Comparison of ENCODE assay signal across 16 cellular contexts in the genomic region with DNA sequence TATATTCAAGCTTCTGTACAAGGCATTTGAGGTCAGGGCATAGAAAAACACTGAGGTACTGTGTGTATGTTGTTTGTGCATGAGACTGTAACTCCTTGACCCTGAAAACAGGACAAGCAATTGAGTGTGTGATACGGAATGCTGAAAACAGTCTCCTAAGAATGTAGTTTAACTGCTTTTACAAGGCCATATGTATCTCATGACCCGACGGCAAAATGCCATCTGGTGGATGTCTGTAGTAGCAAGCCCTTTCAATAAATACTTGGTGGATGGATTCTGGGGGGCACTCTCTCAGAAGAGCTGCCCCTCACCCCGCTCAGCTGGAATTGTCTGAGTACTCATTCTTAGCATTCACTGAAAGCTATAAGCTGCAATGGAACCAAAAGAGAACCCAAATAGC.
DNase-seq lines count a peak whose midpoint lies in the region; ATAC-seq, FAIRE-seq and TF ChIP-seq lines count a peak whose summit lies in the region.
"Had no signal": no experiment of that assay in that cellular context is flagged by ENCODE, and none has a peak within 500 bp of the region (broad histone marks: within the 10 kb centered on the region; RNA-seq: fewer than 3 reads in every experiment).

No MANE protein-coding gene starts in this region.

- H3K27ac ChIP-seq in mesenchymal stem cell (ENCODE audit: low read length, poor library complexity, severe bottlenecking) = no peak overlapping the region
- no peak overlapping the region for H3K27ac ChIP-seq in kidney (ENCODE audit: low read depth in 2 of 2, low read length in 2 of 2)
- H3K27ac ChIP-seq: lower lobe of right lung had no signal

- no peak overlapping the region for H4K8ac ChIP-seq in mesenchymal stem cell (ENCODE audit: low read length)

- intact Hi-C loops in kidney (cut with DNase I) = no loop called here

- no peak overlapping the region for H3K4me3 ChIP-seq in bronchial epithelial cell (ENCODE audit: low read depth, low read length)
- no peak overlapping the region for H3K4me3 ChIP-seq in mesenchymal stem cell (ENCODE audit: insufficient read depth in 1 of 2, low read depth in 1 of 2, low read length in 2 of 2)
- no peak overlapping the region for H3K4me3 ChIP-seq in kidney (ENCODE audit: low read length in 2 of 2)
- H3K4me3 ChIP-seq: lower lobe of right lung had no signal

- H2BK15ac ChIP-seq in mesenchymal stem cell (ENCODE audit: low read depth, poor library complexity, severe bottlenecking) = no peak overlapping the region

- H3K18ac ChIP-seq in mesenchymal stem cell (ENCODE audit: low read depth in 1 of 2, low read length in 2 of 2) = no peak overlapping the region

- H2BK12ac ChIP-seq in mesenchymal stem cell (ENCODE audit: low read length in 2 of 2) = no peak overlapping the region

- H3K36me3 ChIP-seq in bronchial epithelial cell (ENCODE audit: control insufficient read depth, insufficient read depth, low read length) (no peaks in the 10 kb centered on the region), mesenchymal stem cell (ENCODE audit: control insufficient read depth in 1 of 2, insufficient read depth in 2 of 2, low read depth in 1 of 2, low read length in 2 of 2) (no peaks in the 10 kb centered on the region), kidney (ENCODE audit: control insufficient read depth in 1 of 2, insufficient read depth in 2 of 2, low read length in 2 of 2) (no peaks in the 10 kb centered on the region)
- H3K36me3 ChIP-seq: lower lobe of right lung had no signal

- H3K9ac ChIP-seq in mesenchymal stem cell (ENCODE audit: low read length) (no peak overlapping the region), kidney (ENCODE audit: low read length in 2 of 2) (no peak overlapping the region)

- no peak overlapping the region for H2BK5ac ChIP-seq in mesenchymal stem cell (ENCODE audit: low read depth, low read length, poor library complexity, severe bottlenecking)

- H3K4ac ChIP-seq in mesenchymal stem cell (ENCODE audit: low read depth in 1 of 2, low read length in 2 of 2) = no peak overlapping the region

- FAIRE-seq in bronchial epithelial cell (lab: Jason Lieb, UNC) = no peak
- no peak for FAIRE-seq in kidney (lab: Jason Lieb, UNC)

- H3K27me3 ChIP-seq in bronchial epithelial cell (ENCODE audit: control insufficient read depth, insufficient read depth, low read length) (no peaks in the 10 kb centered on the region), mesenchymal stem cell (ENCODE audit: control insufficient read depth in 1 of 2, insufficient read depth in 1 of 2, low read length in 2 of 2) (no peaks in the 10 kb centered on the region)

- H3K9me3 ChIP-seq in mesenchymal stem cell (ENCODE audit: control insufficient read depth, low read length) (peaks cover 3% of the 10 kb centered on the region), kidney (ENCODE audit: control insufficient read depth in 1 of 2, low read length in 2 of 2) (peaks cover 0 to 3% of the 10 kb centered on the region in 2 donors)
- H3K9me3 ChIP-seq: lower lobe of right lung had no signal

- no peak overlapping the region for H3K23ac ChIP-seq in mesenchymal stem cell (ENCODE audit: low read length in 2 of 2)

- no peak overlapping the region for H2AFZ ChIP-seq in mesenchymal stem cell (ENCODE audit: low read depth, low read length)

- DNase-seq in DMS 273 (lab: John Stamatoyannopoulos, UW; ENCODE audit: unreplicated experiment) = peak; percentile 83
- DNase-seq in NCI-H2171 (lab: John Stamatoyannopoulos, UW) = peak; percentile 28
- peak; percentile 3 for DNase-seq in bronchial epithelial cell (ENCODE audit: low read depth)
- DNase-seq in mesenchymal stem cell = peak; percentile 25
- no peak for DNase-seq in kidney
- DNase-seq: activated CD4-positive, alpha-beta T cell treated with anti-CD3 and anti-CD28 coated beads for 36 hours; activated naive CD4-positive, alpha-beta T cell treated with anti-CD3 and anti-CD28 coated beads, Interleukin-2, amount 10 ng/mL, durations not matched to agents 7 days and 5 days; Calu3; lower lobe of right lung; naive thymus-derived CD8-positive, alpha-beta T cell; NCI-H774; retina; SHP77 treated with DMSO at 0.1 percent for 48 hours had no signal

- no peak overlapping the region for H4K91ac ChIP-seq in mesenchymal stem cell (ENCODE audit: low read length)

- 49% methylated on average over 4 of the region's 4 CpGs for WGBS in mesenchymal stem cell

- no peak overlapping the region for H3K4me2 ChIP-seq in mesenchymal stem cell (ENCODE audit: low read length, poor library complexity, severe bottlenecking)

- H3K79me1 ChIP-seq in mesenchymal stem cell (replicated peaks; ENCODE audit: low read length, poor library complexity, severe bottlenecking) = no peaks in the 10 kb centered on the region

- TF ChIP-seq CTCF in bronchial epithelial cell (IDR thresholded peaks at IDR 0.05; ENCODE audit: insufficient read depth, low read length, severe bottlenecking) (no peak), kidney (IDR thresholded peaks at IDR 0.05; ENCODE audit: borderline replicate concordance, extremely low read depth, insufficient read depth) (no peak)

- no peak overlapping the region for H2BK120ac ChIP-seq in mesenchymal stem cell (ENCODE audit: low read depth, low read length)

- ATAC-seq in GM19035 (IDR thresholded peaks at IDR 0.05; ENCODE audit: unreplicated experiment) (no peak), HG02870 (IDR thresholded peaks at IDR 0.05; ENCODE audit: unreplicated experiment) (no peak), HG02642 (IDR thresholded peaks at IDR 0.05; ENCODE audit: poor library complexity, unreplicated experiment) (no peak)
- ATAC-seq: activated CD4-positive, alpha-beta T cell treated with anti-CD3 and anti-CD28 coated beads for 36 hours; naive thymus-derived CD8-positive, alpha-beta T cell had no signal

- H2AK5ac ChIP-seq in mesenchymal stem cell (ENCODE audit: low read length, severe bottlenecking) = no peak overlapping the region

- H3K4me1 ChIP-seq in mesenchymal stem cell (ENCODE audit: control insufficient read depth, insufficient read depth, low read depth, low read length) = no peaks in the 10 kb centered on the region
- no peaks in the 10 kb centered on the region for H3K4me1 ChIP-seq in kidney (ENCODE audit: control insufficient read depth in 1 of 2, insufficient read depth in 1 of 2, low read depth in 1 of 2, low read length in 2 of 2)
- H3K4me1 ChIP-seq: lower lobe of right lung had no signal

- H3K14ac ChIP-seq in mesenchymal stem cell (ENCODE audit: low read length in 2 of 2) = no peak overlapping the region
